ENCODE assay signal across 8 cellular contexts in the genomic region with DNA sequence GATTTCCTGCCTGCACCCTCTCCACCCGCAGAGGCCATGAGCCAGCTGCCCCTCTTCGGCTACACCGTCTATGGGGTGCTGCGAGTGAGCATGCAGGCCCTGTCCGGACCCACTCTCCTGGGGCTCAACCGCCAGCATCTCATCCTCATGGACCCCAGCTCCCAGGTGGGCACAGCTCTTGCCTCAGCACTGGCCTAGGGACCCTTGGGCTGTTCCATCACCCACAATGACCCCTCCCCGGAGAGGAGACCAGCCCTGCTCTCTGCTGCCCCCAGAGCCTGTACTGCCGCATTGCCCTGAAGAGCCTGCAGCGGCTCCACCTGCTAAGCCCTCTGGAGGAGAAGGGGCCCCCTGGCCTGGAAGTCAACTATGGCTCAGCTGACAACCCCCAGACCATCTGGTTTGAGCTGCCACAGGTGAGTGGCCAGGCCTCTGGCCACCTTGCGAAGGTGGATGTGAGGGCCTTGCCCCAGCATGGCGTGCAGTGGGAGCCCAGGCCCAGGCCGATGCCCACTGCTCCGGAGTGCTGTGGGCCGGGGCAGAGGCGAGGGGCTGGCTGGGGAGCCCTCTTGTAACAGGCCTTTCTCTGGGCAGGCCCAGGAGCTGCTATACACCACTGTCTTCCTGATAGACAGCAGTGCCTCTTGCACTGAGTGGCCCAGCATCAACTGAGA. TPM values are rescaled to one million over a fixed set of nuclear protein-coding genes. Genes with fewer than 3 reads are reported as not detected.
DNase-seq lines count a peak whose midpoint lies in the region; ATAC-seq and TF ChIP-seq lines count a peak whose summit lies in the region.

No MANE protein-coding gene starts in this region.

- H3K27ac ChIP-seq in 22Rv1 (no peak overlapping the region), Panc1 (ENCODE audit: low read length) (no peak overlapping the region), endodermal cell (ENCODE audit: low read depth, low read length) (no peak overlapping the region)

- H3K9me3 ChIP-seq in Panc1 (ENCODE audit: control insufficient read depth, insufficient read depth, low read depth, low read length), result no peaks in the 10 kb centered on the region
- no peaks in the 10 kb centered on the region for H3K9me3 ChIP-seq in endodermal cell (ENCODE audit: control insufficient read depth, low read length)

- peak; percentile 57 for DNase-seq in GM10248 (ENCODE audit: extremely low spot score)
- no peak for DNase-seq in Panc1 (ENCODE audit: low read depth, low spot score)
- peak; percentile 95 for DNase-seq in endodermal cell
- peak; percentile 70 for DNase-seq in nephron progenitor cell
- DNase-seq in HK-2 (ENCODE audit: unreplicated experiment), result no peak

- H3K9me3 Mint-ChIP-seq in endodermal cell (no peaks in the 10 kb centered on the region), nephron progenitor cell (no peaks in the 10 kb centered on the region)

- H3K27me3 Mint-ChIP-seq in endodermal cell (ENCODE audit: insufficient read depth), result peaks cover 3% of the 10 kb centered on the region
- peaks cover 3% of the 10 kb centered on the region for H3K27me3 Mint-ChIP-seq in nephron progenitor cell (ENCODE audit: low read depth, poor library complexity)

- peak; percentile 73 for ATAC-seq in Panc1
- ATAC-seq in HG03135 (IDR thresholded peaks at IDR 0.05; ENCODE audit: unreplicated experiment), result no peak
- no peak for ATAC-seq in GM21423 (IDR thresholded peaks at IDR 0.05; ENCODE audit: unreplicated experiment)

- intact Hi-C loops in Panc1 (cut with micrococcal nuclease; ENCODE audit: unreplicated experiment), result no loop called here

- no peak overlapping the region for H3K4me3 ChIP-seq in Panc1 (ENCODE audit: low read depth in 2 of 2, low read length in 2 of 2)
- no peak overlapping the region for H3K4me3 ChIP-seq in endodermal cell (ENCODE audit: low read length)

- no TSS peak for BruUV-seq in Panc1 (replicated peaks; lab: Mats Ljungman, UMichigan)

- peaks cover 6% of the 10 kb centered on the region for H3K4me1 Mint-ChIP-seq in endodermal cell
- H3K4me1 Mint-ChIP-seq in nephron progenitor cell, result peaks cover 13% of the 10 kb centered on the region

- no peak overlapping the region for H3K4me3 Mint-ChIP-seq in endodermal cell
- H3K4me3 Mint-ChIP-seq in nephron progenitor cell, result no peak overlapping the region

- POLR2A ChIA-PET in GM10248 (lab: Yijun Ruan, JAX) (no interaction called here), Panc1 (lab: Charles Lee) (no interaction called here)

- H3K36me3 Mint-ChIP-seq in endodermal cell (ENCODE audit: low read depth) (no peaks in the 10 kb centered on the region), nephron progenitor cell (ENCODE audit: low read depth) (no peaks in the 10 kb centered on the region)

- peak; percentile 92 for TF ChIP-seq CTCF in 22Rv1 (IDR thresholded peaks at IDR 0.05)
- peak; percentile 54 for TF ChIP-seq CTCF in GM10248 (IDR thresholded peaks at IDR 0.05; ENCODE audit: control extremely low read depth, extremely low read depth, low read depth, missing control alignments)
- TF ChIP-seq CTCF in Panc1 (IDR thresholded peaks at IDR 0.05), result peak; percentile 93
- TF ChIP-seq CTCF in endodermal cell (conservative IDR thresholded peaks at IDR 0.05), result peak; percentile 89
- TF ChIP-seq CTCF in nephron progenitor cell (IDR thresholded peaks at IDR 0.05), result peak; percentile 70

- H3K36me3 ChIP-seq in Panc1 (ENCODE audit: control insufficient read depth, insufficient read depth, low read length) (no peaks in the 10 kb centered on the region), endodermal cell (ENCODE audit: control insufficient read depth, insufficient read depth, low read length) (no peaks in the 10 kb centered on the region)

- CTCF ChIA-PET in GM10248 (lab: Yijun Ruan, JAX) (interaction anchor here (0.7 to 29.8 kb wide), 10 partner anchors 10 to 123 kb away, joined by 3 to 856 read pairs (median 7); partner anchors contain the start of gene RECQL5), Panc1 (lab: Charles Lee) (no interaction called here)

- 82 to 93% methylated on average over 4 to 15 of the region's 15 CpGs for WGBS in endodermal cell (ENCODE audit: insufficient coverage in 1 of 2, insufficient read length in 1 of 2), 2 experiments

- H3K27me3 ChIP-seq in Panc1 (ENCODE audit: control insufficient read depth, insufficient read depth, low read length) (no peaks in the 10 kb centered on the region), endodermal cell (ENCODE audit: control insufficient read depth, insufficient read depth, low read length, poor library complexity, severe bottlenecking) (no peaks in the 10 kb centered on the region)

- H3K4me1 ChIP-seq in Panc1 (ENCODE audit: control insufficient read depth, insufficient read depth, low read length), result no peaks in the 10 kb centered on the region
- H3K4me1 ChIP-seq in endodermal cell (ENCODE audit: control insufficient read depth, insufficient read depth, low read length), result peaks cover 7% of the 10 kb centered on the region

- in situ Hi-C loops in Panc1 (cut with HindIII; ENCODE audit: low pct_unique_long_range_greater_than_20kb, low sequenced_read_pairs), result no loop called here

- no peak overlapping the region for H3K9ac ChIP-seq in endodermal cell (ENCODE audit: extremely low read depth, low read length, poor library complexity, severe bottlenecking)

- H3K27ac Mint-ChIP-seq in endodermal cell, result no peak overlapping the region
- no peak overlapping the region for H3K27ac Mint-ChIP-seq in nephron progenitor cell

RNA-seq across cellular contexts. Expression of gene SMIM5, which starts 7.3 kb away (rescaled TPM):
- total RNA-seq in Panc1 (2021; ENCODE audit: unreplicated experiment) (0.10 TPM), endodermal cell (under 1 TPM in 1 of 2 donors, not detected in 1; 0.40 TPM)
- 0.24 TPM for polyA plus RNA-seq in Panc1 (2012; ENCODE audit: insufficient read length)
- not detected for polyA plus RNA-seq in endodermal cell (2013, experiment 1 of 2)
- not detected for polyA plus RNA-seq in endodermal cell (2013, experiment 2 of 2)

RNA-seq across cellular contexts. Expression of gene MYO15B, which starts 38.4 kb away (rescaled TPM):
- total RNA-seq in Panc1 (2021; ENCODE audit: unreplicated experiment), result 26.5 TPM
- polyA plus RNA-seq in Panc1 (2012; ENCODE audit: insufficient read length), result 26.4 TPM
- total RNA-seq in endodermal cell, result 100 to 1,000 TPM in 1 of 2 donors, 10 to 100 TPM in 1; 89.0 to 123 TPM
- polyA plus RNA-seq in endodermal cell (2013, experiment 1 of 2), result 22.2 TPM
- polyA plus RNA-seq in endodermal cell (2013, experiment 2 of 2), result 14.5 TPM

RNA-seq across cellular contexts. Expression of gene RECQL5, which starts 41.0 kb away (rescaled TPM):
- total RNA-seq in Panc1 (2021; ENCODE audit: unreplicated experiment), result 46.1 TPM
- polyA plus RNA-seq in Panc1 (2012; ENCODE audit: insufficient read length), result 34.1 TPM
- total RNA-seq in endodermal cell, result 10 to 100 TPM; 54.3 TPM
- 40.1 TPM for polyA plus RNA-seq in endodermal cell (2013, experiment 1 of 2)
- polyA plus RNA-seq in endodermal cell (2013, experiment 2 of 2), result 32.4 TPM

RNA-seq across cellular contexts. Expression of gene SAP30BP, which starts 41.2 kb away (rescaled TPM):
- 138 TPM for total RNA-seq in Panc1 (2021; ENCODE audit: unreplicated experiment)
- 89.8 TPM for polyA plus RNA-seq in Panc1 (2012; ENCODE audit: insufficient read length)
- total RNA-seq in endodermal cell, result 100 to 1,000 TPM in 1 of 2 donors, 10 to 100 TPM in 1; 96.5 to 113 TPM
- 93.1 TPM for polyA plus RNA-seq in endodermal cell (2013, experiment 1 of 2)
- 95.4 TPM for polyA plus RNA-seq in endodermal cell (2013, experiment 2 of 2)

Comparison
In these comparisons a context has a peak if more than half of its experiments do, and no peak if none do; other contexts are left out.
1. DNase-seq: peak in GM10248 (single experiment), endodermal cell (single experiment) and nephron progenitor cell (single experiment); none in Panc1 (single experiment) and HK-2 (single experiment).
2. Peak in every context shown above with its lines, with median percentiles within 50 percentile points of each other: CTCF ChIP-seq.